Comparison of ENCODE assay signal across 8 cellular contexts in the genomic region with DNA sequence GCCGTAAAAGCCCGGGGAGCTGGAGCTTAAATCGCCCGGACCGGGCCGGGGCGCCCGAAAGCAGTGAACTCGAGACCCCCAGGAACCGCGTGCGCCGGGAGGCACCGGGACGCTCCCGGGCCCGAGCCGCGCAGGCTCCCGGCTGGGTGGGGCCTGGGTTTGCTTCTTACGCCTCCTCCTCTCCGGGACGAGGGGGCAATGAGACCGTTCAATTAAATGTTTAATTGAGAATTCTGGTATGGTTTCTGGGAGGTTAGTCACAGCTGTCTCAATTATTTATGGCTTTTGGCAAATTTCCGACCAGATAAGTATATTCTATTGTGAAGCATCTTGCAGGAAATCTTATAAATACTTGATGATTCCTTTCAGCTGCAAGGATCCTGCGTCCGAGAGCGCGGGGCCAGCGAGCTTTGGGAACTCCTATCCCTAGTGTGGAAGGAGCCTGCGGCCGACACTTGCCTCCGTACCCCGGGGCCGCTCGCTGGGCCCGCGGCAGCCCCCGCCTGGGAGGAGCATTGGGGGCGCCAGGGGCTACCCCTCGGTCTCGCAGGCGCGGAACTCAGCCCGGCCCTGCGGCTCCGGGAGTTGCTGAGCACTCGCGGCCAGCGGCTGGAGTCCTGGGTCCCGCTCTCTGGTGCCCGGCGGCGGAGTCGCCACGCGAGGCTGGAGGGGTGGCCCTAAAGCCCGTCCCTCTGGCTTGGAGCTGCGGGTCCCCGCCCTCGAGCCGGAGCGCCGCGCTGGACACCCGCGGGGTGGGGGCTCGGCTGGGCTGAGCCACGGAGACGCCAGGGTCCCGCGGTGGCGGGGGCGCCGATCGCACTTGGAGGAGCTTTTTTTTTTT. TPM values are rescaled to one million over a fixed set of nuclear protein-coding genes. Genes with fewer than 3 reads are reported as not detected.
DNase-seq lines count a peak whose midpoint lies in the region; ATAC-seq, FAIRE-seq and TF ChIP-seq lines count a peak whose summit lies in the region.

No MANE protein-coding gene starts in this region.

- peak overlapping the region; percentile 71 for H3K4me3 Mint-ChIP-seq in WTC11

- peaks cover 2% of the 10 kb centered on the region for H3K9me3 ChIP-seq in iPS-18c (ENCODE audit: control insufficient read depth, insufficient read depth, low read length)

- H3K9me3 Mint-ChIP-seq in WTC11 = no peaks in the 10 kb centered on the region

- ATAC-seq in WTC11 (peak; percentile 21), GM21390 (IDR thresholded peaks at IDR 0.05; ENCODE audit: unreplicated experiment) (no peak)

- no peak for FAIRE-seq in frontal cortex (lab: Jason Lieb, UNC)

- POLR2A ChIA-PET in WTC11 (lab: Charles Lee) = interaction anchor here (1.0 to 2.8 kb wide), 3 partner anchors 8 to 35 kb away, joined by 3 to 29 read pairs (median 3); a partner anchor contains a TSS

- H3K27me3 Mint-ChIP-seq in WTC11 (ENCODE audit: low read depth) = peaks cover 93% of the 10 kb centered on the region

- no peak for TF ChIP-seq CTCF in GM20000 (IDR thresholded peaks at IDR 0.05; ENCODE audit: extremely low read depth, missing control alignments)
- TF ChIP-seq CTCF in WTC11 (IDR thresholded peaks at IDR 0.05) = no peak

- DNase-seq in GM20000 (ENCODE audit: low spot score) (peak; percentile 39), WTC11 (ENCODE audit: low spot score) (peak; percentile 50), frontal cortex (ENCODE audit: low spot score in 2 of 2) (no peak)
- DNase-seq in stimulated activated CD8-positive, alpha-beta memory T cell treated with anti-CD3 and anti-CD28 coated beads, Interleukin-4, amount 100 ng/mL, for 48 hours = peak; percentile 39
- DNase-seq in stimulated activated CD4-positive, alpha-beta T cell treated with anti-CD3 and anti-CD28 coated beads, Interleukin-15, amount 100 ng/mL, for 24 hours = no peak
- DNase-seq in activated effector memory CD4-positive, alpha-beta T cell treated with Interleukin-2 at 50 U/mL for 16 hours = no peak

- no peaks in the 10 kb centered on the region for H3K36me3 Mint-ChIP-seq in WTC11

- H3K4me3 ChIP-seq in iPS-18c (ENCODE audit: insufficient read depth, low read depth, low read length) = peak overlapping the region; percentile 61

- CTCF ChIA-PET in WTC11 (lab: Charles Lee) = interaction anchor here (0.9 to 2.7 kb wide), 6 partner anchors 11 to 196 kb away, joined by 4 to 20 read pairs (median 4); a partner anchor contains a TSS

- H3K4me1 Mint-ChIP-seq in WTC11 = peaks cover 21% of the 10 kb centered on the region

- no peak overlapping the region for H3K27ac Mint-ChIP-seq in WTC11

TF ChIP-seq in WTC11, 78 proteins besides CTCF, POLR2A, EP300 and RAD21:
- TF ChIP-seq NFATC4 (CRISPR knock-in tag; IDR thresholded peaks at IDR 0.05) (no peak), ETV6 (CRISPR knock-in tag; IDR thresholded peaks at IDR 0.05) (no peak), TEAD1 (CRISPR knock-in tag; IDR thresholded peaks at IDR 0.05) (no peak), SMAD4 (CRISPR knock-in tag; IDR thresholded peaks at IDR 0.05) (no peak), SMAD3 (CRISPR knock-in tag; IDR thresholded peaks at IDR 0.05; ENCODE audit: borderline replicate concordance) (no peak), ZNF232 (CRISPR knock-in tag; IDR thresholded peaks at IDR 0.05) (no peak), PRRX2 (CRISPR knock-in tag; IDR thresholded peaks at IDR 0.05) (no peak), NR3C1 (CRISPR knock-in tag; conservative IDR thresholded peaks at IDR 0.05; ENCODE audit: low read depth) (no peak), JUN (CRISPR knock-in tag; IDR thresholded peaks at IDR 0.05) (no peak), ZNF263 (CRISPR knock-in tag; IDR thresholded peaks at IDR 0.05; ENCODE audit: low read depth) (no peak), KAT7 (CRISPR knock-in tag; IDR thresholded peaks at IDR 0.05; ENCODE audit: borderline replicate concordance) (no peak)
- TF ChIP-seq, protein P1, sequence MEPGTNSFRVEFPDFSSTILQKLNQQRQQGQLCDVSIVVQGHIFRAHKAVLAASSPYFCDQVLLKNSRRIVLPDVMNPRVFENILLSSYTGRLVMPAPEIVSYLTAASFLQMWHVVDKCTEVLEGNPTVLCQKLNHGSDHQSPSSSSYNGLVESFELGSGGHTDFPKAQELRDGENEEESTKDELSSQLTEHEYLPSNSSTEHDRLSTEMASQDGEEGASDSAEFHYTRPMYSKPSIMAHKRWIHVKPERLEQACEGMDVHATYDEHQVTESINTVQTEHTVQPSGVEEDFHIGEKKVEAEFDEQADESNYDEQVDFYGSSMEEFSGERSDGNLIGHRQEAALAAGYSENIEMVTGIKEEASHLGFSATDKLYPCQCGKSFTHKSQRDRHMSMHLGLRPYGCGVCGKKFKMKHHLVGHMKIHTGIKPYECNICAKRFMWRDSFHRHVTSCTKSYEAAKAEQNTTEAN (CRISPR knock-in tag; IDR thresholded peaks at IDR 0.05) = no peak
- TF ChIP-seq, protein P2, sequence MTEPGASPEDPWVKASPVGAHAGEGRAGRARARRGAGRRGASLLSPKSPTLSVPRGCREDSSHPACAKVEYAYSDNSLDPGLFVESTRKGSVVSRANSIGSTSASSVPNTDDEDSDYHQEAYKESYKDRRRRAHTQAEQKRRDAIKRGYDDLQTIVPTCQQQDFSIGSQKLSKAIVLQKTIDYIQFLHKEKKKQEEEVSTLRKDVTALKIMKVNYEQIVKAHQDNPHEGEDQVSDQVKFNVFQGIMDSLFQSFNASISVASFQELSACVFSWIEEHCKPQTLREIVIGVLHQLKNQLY (CRISPR knock-in tag; IDR thresholded peaks at IDR 0.05) = no peak
- TF ChIP-seq, protein P3, sequence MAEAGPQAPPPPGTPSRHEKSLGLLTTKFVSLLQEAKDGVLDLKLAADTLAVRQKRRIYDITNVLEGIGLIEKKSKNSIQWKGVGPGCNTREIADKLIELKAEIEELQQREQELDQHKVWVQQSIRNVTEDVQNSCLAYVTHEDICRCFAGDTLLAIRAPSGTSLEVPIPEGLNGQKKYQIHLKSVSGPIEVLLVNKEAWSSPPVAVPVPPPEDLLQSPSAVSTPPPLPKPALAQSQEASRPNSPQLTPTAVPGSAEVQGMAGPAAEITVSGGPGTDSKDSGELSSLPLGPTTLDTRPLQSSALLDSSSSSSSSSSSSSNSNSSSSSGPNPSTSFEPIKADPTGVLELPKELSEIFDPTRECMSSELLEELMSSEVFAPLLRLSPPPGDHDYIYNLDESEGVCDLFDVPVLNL (CRISPR knock-in tag; IDR thresholded peaks at IDR 0.05; ENCODE audit: borderline replicate concordance, low read depth) = no peak
- TF ChIP-seq, protein P4, sequence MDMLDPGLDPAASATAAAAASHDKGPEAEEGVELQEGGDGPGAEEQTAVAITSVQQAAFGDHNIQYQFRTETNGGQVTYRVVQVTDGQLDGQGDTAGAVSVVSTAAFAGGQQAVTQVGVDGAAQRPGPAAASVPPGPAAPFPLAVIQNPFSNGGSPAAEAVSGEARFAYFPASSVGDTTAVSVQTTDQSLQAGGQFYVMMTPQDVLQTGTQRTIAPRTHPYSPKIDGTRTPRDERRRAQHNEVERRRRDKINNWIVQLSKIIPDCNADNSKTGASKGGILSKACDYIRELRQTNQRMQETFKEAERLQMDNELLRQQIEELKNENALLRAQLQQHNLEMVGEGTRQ (CRISPR knock-in tag; IDR thresholded peaks at IDR 0.05) = no peak

RNA-seq across cellular contexts. Expression of a gene that starts 10.3 kb away (rescaled TPM):
- total RNA-seq in WTC11 (2021) (0.18 to 0.37 TPM (median 0.24 TPM) in 3 replicates), frontal cortex (not detected)

RNA-seq across cellular contexts. Expression of a gene that starts 35.6 kb away (rescaled TPM):
- 84.4 to 97.7 TPM (median 85.4 TPM) in 3 replicates for total RNA-seq in WTC11 (2021)
- 61.1 TPM for total RNA-seq in frontal cortex

Comparison
In these comparisons a context has a peak if more than half of its experiments do, and no peak if none do; other contexts are left out.
1. DNase-seq: peak in GM20000 (single experiment), WTC11 (single experiment) and stimulated activated CD8-positive, alpha-beta memory T cell treated with anti-CD3 and anti-CD28 coated beads, Interleukin-4, amount 100 ng/mL, for 48 hours (single experiment); none in frontal cortex (0 of 2), stimulated activated CD4-positive, alpha-beta T cell treated with anti-CD3 and anti-CD28 coated beads, Interleukin-15, amount 100 ng/mL, for 24 hours (single experiment) and activated effector memory CD4-positive, alpha-beta T cell treated with Interleukin-2 at 50 U/mL for 16 hours (single experiment).